In the genomic region with DNA sequence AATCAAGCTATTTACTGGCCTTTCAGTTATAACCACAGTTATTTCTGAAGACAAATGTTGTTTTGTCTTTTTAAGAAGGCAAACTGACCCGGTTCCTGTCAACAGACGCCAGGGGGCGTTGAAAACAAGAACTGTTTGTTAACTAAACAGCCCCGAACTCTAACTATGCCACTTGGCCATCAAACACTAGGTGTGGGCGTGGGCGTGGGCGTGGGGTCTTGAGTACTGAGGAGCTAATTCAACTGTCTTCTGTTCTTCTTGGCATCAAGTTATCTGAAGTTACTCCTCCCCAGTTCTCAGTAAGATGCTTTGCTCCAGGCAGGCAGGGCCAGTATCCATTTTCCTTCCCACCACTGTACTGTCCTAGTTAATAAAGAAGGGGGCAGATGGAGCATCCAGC, we compare ENCODE assay signal across 8 cellular contexts.
DNase-seq lines count a peak whose midpoint lies in the region; ATAC-seq and TF ChIP-seq lines count a peak whose summit lies in the region.

No MANE protein-coding gene starts in this region.

- peaks cover 6% of the 10 kb centered on the region for H3K4me1 Mint-ChIP-seq in activated CD8-positive, alpha-beta T cell treated with anti-CD3 and anti-CD28 coated beads for 36 hours (ENCODE audit: low read depth)
- H3K4me1 Mint-ChIP-seq in endodermal cell (peaks cover 10% of the 10 kb centered on the region), naive B cell (no peaks in the 10 kb centered on the region)

- no peak overlapping the region for H3K27ac ChIP-seq in endodermal cell (ENCODE audit: low read depth, low read length)

- peak; percentile 60 for TF ChIP-seq CTCF in activated CD8-positive, alpha-beta T cell treated with anti-CD3 and anti-CD28 coated beads for 36 hours (IDR thresholded peaks at IDR 0.05)
- peak; percentile 85 for TF ChIP-seq CTCF in endodermal cell (conservative IDR thresholded peaks at IDR 0.05)

- CTCF ChIA-PET in activated CD8-positive, alpha-beta T cell treated with anti-CD3 and anti-CD28 coated beads for 36 hours (lab: Charles Lee): interaction anchor here (0.8 to 4.0 kb wide), 18 partner anchors 9 to 437 kb away, joined by 3 to 40 read pairs (median 4); no protein-coding TSS in a partner anchor

- H3K9ac ChIP-seq in endodermal cell (ENCODE audit: extremely low read depth, low read length, poor library complexity, severe bottlenecking): no peak overlapping the region

- H3K36me3 Mint-ChIP-seq in activated CD8-positive, alpha-beta T cell treated with anti-CD3 and anti-CD28 coated beads for 36 hours (ENCODE audit: low read depth): no peaks in the 10 kb centered on the region
- H3K36me3 Mint-ChIP-seq in endodermal cell (ENCODE audit: low read depth) (no peaks in the 10 kb centered on the region), naive B cell (no peaks in the 10 kb centered on the region)

- no peaks in the 10 kb centered on the region for H3K9me3 ChIP-seq in endodermal cell (ENCODE audit: control insufficient read depth, low read length)

- no peak overlapping the region for H3K27ac Mint-ChIP-seq in activated CD8-positive, alpha-beta T cell treated with anti-CD3 and anti-CD28 coated beads for 36 hours
- H3K27ac Mint-ChIP-seq in endodermal cell (no peak overlapping the region), naive B cell (no peak overlapping the region)

- no peaks in the 10 kb centered on the region for H3K4me1 ChIP-seq in endodermal cell (ENCODE audit: control insufficient read depth, insufficient read depth, low read length)

- H3K4me3 ChIP-seq in endodermal cell (ENCODE audit: low read length): no peak overlapping the region

- intact Hi-C loops in activated CD8-positive, alpha-beta T cell treated with anti-CD3 and anti-CD28 coated beads for 36 hours (cut with micrococcal nuclease): no loop called here

- no peaks in the 10 kb centered on the region for H3K9me3 Mint-ChIP-seq in activated CD8-positive, alpha-beta T cell treated with anti-CD3 and anti-CD28 coated beads for 36 hours
- H3K9me3 Mint-ChIP-seq in endodermal cell (no peaks in the 10 kb centered on the region), naive B cell (no peaks in the 10 kb centered on the region)

- POLR2A ChIA-PET in activated CD8-positive, alpha-beta T cell treated with anti-CD3 and anti-CD28 coated beads for 36 hours (lab: Charles Lee): interaction anchor here (0.6 to 3.8 kb wide), 3 partner anchors 17 to 59 kb away, joined by 3 to 15 read pairs (median 4); no protein-coding TSS in a partner anchor

- ATAC-seq in activated CD8-positive, alpha-beta T cell treated with anti-CD3 and anti-CD28 coated beads for 36 hours: no peak
- ATAC-seq in naive B cell (ENCODE audit: low read depth in 2 of 2): peak in 1 of 2 donors; percentile 27
- no peak for ATAC-seq in HG02870 (IDR thresholded peaks at IDR 0.05; ENCODE audit: unreplicated experiment)

- DNase-seq in activated CD4-positive, CD25-positive, alpha-beta regulatory T cell (lab: John Stamatoyannopoulos, UW): peak in 3 of 4 experiments; percentile 3 to 7 (median 6)
- no peak for DNase-seq in activated CD4-positive, CD25-positive, alpha-beta regulatory T cell treated with anti-CD3 and anti-CD28 coated beads, Interleukin-2, amount 50 U/mL, for 72 hours
- DNase-seq in NCI-H446 treated with DMSO at 0.1 percent for 48 hours (lab: John Stamatoyannopoulos, UW) (peak; percentile 16), endodermal cell (peak; percentile 86), naive B cell (peak; percentile 29)
- peak; percentile 65 for DNase-seq in activated CD8-positive, alpha-beta T cell treated with anti-CD3 and anti-CD28 coated beads for 36 hours
- peak in 4 of 6 experiments; percentile 5 to 26 (median 12) for DNase-seq in stimulated activated naive CD4-positive, alpha-beta T cell (lab: John Stamatoyannopoulos, UW)

- 21 to 39% methylated on average over 3 to 7 of the region's 7 CpGs for WGBS in endodermal cell (ENCODE audit: insufficient coverage in 1 of 2, insufficient read length in 1 of 2), 2 experiments

- H3K27me3 Mint-ChIP-seq in activated CD8-positive, alpha-beta T cell treated with anti-CD3 and anti-CD28 coated beads for 36 hours: no peaks in the 10 kb centered on the region
- no peaks in the 10 kb centered on the region for H3K27me3 Mint-ChIP-seq in endodermal cell (ENCODE audit: insufficient read depth)
- no peaks in the 10 kb centered on the region for H3K27me3 Mint-ChIP-seq in naive B cell

- H3K4me3 Mint-ChIP-seq in activated CD8-positive, alpha-beta T cell treated with anti-CD3 and anti-CD28 coated beads for 36 hours: no peak overlapping the region
- no peak overlapping the region for H3K4me3 Mint-ChIP-seq in endodermal cell
- H3K4me3 Mint-ChIP-seq in naive B cell: no peak overlapping the region

- no peaks in the 10 kb centered on the region for H3K36me3 ChIP-seq in endodermal cell (ENCODE audit: control insufficient read depth, insufficient read depth, low read length)

- no peaks in the 10 kb centered on the region for H3K27me3 ChIP-seq in endodermal cell (ENCODE audit: control insufficient read depth, insufficient read depth, low read length, poor library complexity, severe bottlenecking)
